In genomic region chr13:25345555-25345954, GRCh38 we compare ENCODE assay signal across 27 cellular contexts. TPM values are rescaled to one million over a fixed set of nuclear protein-coding genes. Genes with fewer than 3 reads are reported as not detected.
DNase-seq lines count a peak whose midpoint lies in the region; ATAC-seq, FAIRE-seq and TF ChIP-seq lines count a peak whose summit lies in the region.
"Had no signal": no experiment of that assay in that cellular context is flagged by ENCODE, and none has a peak within 500 bp of the region (broad histone marks: within the 10 kb centered on the region; RNA-seq: fewer than 3 reads in every experiment).

No MANE protein-coding gene starts in this region.

- H3K4me2 ChIP-seq in HepG2 (ENCODE audit: low read depth, low read length) (no peak overlapping the region), PC-9 (no peak overlapping the region)
- H3K4me2 ChIP-seq: BLaER1 had no signal

- 94% methylated on average over 2 of the region's 2 CpGs for WGBS in HepG2 (ENCODE audit: low lambda C conversion rate)
- 100% methylated on average over 2 of the region's 2 CpGs for WGBS in right lobe of liver (ENCODE audit: insufficient coverage, low coverage, low lambda C conversion rate, missing lambda C conversion rate)

- in situ Hi-C loops in HepG2 (cut with HindIII; ENCODE audit: extremely low pct_ligation_motif_present, low pct_unique_long_range_greater_than_20kb) = no loop called here
- in situ Hi-C loops in HAP-1 (cut with MboI; ENCODE audit: low sequenced_read_pairs) = no loop called here

- DNase-seq in HepG2 (ENCODE audit: low spot score) (no peak), right lobe of liver (no peak), PC-9 (no peak), bronchial epithelial cell (ENCODE audit: low read depth) (peak; percentile 22), HAP-1 (ENCODE audit: low spot score in 2 of 2) (no peak), vagina (ENCODE audit: extremely low spot score in 2 of 2) (no peak)
- DNase-seq: Calu3; CD8-positive, alpha-beta memory T cell; DMS53; GF-D8; HCEC 1CT; Kasumi-1; MG63; NCI-H1092; NCI-H1436 treated with DMSO at 0.1 percent for 48 hours; NCI-H1930; NCI-H345; NCI-H524; NCI-H774; SW 1271; T-helper 17 cell had no signal

- H3K27ac ChIP-seq in HepG2 (ENCODE audit: extremely low read length, insufficient read depth, low read length) (no peak overlapping the region), right lobe of liver (no peak overlapping the region), PC-9 (no peak overlapping the region), vagina (no peak overlapping the region)
- H3K27ac ChIP-seq: BLaER1, SJSA1 had no signal

- H3K4me3 ChIP-seq in HepG2 (replicated peaks in 1 of 3; ENCODE audit: insufficient read depth in 1 of 3, low read depth in 2 of 3, low read length in 3 of 3) (no peak overlapping the region), right lobe of liver (no peak overlapping the region), PC-9 (no peak overlapping the region), bronchial epithelial cell (ENCODE audit: low read depth, low read length) (no peak overlapping the region), HAP-1 (no peak overlapping the region), vagina (no peak overlapping the region)
- H3K4me3 ChIP-seq: BLaER1, MG63, SJSA1 had no signal

- FAIRE-seq in HepG2 (lab: Jason Lieb, UNC) (no peak), bronchial epithelial cell (lab: Jason Lieb, UNC) (no peak)
- FAIRE-seq: RCC 7860 had no signal

- BruUV-seq in HepG2 (replicated peaks; lab: Mats Ljungman, UMichigan) = no TSS peak
- TSS peak; percentile 15 for BruUV-seq in PC-9 (replicated peaks; lab: Mats Ljungman, UMichigan)

- H3K79me2 ChIP-seq in HepG2 (ENCODE audit: insufficient read depth, low read length) (no peaks in the 10 kb centered on the region), PC-9 (ENCODE audit: low read depth) (no peaks in the 10 kb centered on the region)

- H3K36me3 ChIP-seq in HepG2 (replicated peaks in 1 of 2; ENCODE audit: control insufficient read depth in 1 of 2, insufficient read depth in 2 of 2, low read length in 2 of 2) = peaks cover 0 to 4% of the 10 kb centered on the region in 2 experiments; a peak in 1 of 5 replicates
- peaks cover 0 to under 1% (median 0%) of the 10 kb centered on the region in 4 donors for H3K36me3 ChIP-seq in right lobe of liver
- no peaks in the 10 kb centered on the region for H3K36me3 ChIP-seq in PC-9 (ENCODE audit: low read depth)
- H3K36me3 ChIP-seq in bronchial epithelial cell (ENCODE audit: control insufficient read depth, insufficient read depth, low read length) = no peaks in the 10 kb centered on the region
- no peaks in the 10 kb centered on the region; the same call in 1 of the 2 replicates for H3K36me3 ChIP-seq in HAP-1 (replicated peaks)
- H3K36me3 ChIP-seq in vagina = peaks cover 0 to 6% of the 10 kb centered on the region in 2 donors
- H3K36me3 ChIP-seq: SJSA1 had no signal

- no peak overlapping the region for H3K9ac ChIP-seq in HepG2 (ENCODE audit: insufficient read depth, low read depth, low read length)
- H3K9ac ChIP-seq: BLaER1 had no signal

- H4K20me1 ChIP-seq in HepG2 (ENCODE audit: insufficient read depth, low read length) (no peaks in the 10 kb centered on the region), PC-9 (ENCODE audit: insufficient read depth) (0 out of 2 replicates have a peak, but pooled peaks cover 3% of the 10 kb centered on the region)
- H4K20me1 ChIP-seq: BLaER1 had no signal

- 0 out of 2 replicates have a peak, but pooled peaks cover 3% of the 10 kb centered on the region for H3F3A ChIP-seq in PC-9 (ENCODE audit: insufficient read depth, low read depth)

- H3K27me3 ChIP-seq in HepG2 (ENCODE audit: control insufficient read depth in 1 of 2, insufficient read depth in 2 of 2, low read length in 2 of 2) (no peaks in the 10 kb centered on the region), right lobe of liver (no peaks in the 10 kb centered on the region), PC-9 (ENCODE audit: insufficient read depth, low read depth) (no peaks in the 10 kb centered on the region), bronchial epithelial cell (ENCODE audit: control insufficient read depth, insufficient read depth, low read length) (no peaks in the 10 kb centered on the region), HAP-1 (ENCODE audit: low read depth) (no peaks in the 10 kb centered on the region), vagina (no peaks in the 10 kb centered on the region)
- H3K27me3 ChIP-seq: BLaER1, MG63, SJSA1 had no signal

- TF ChIP-seq RAD21 in HepG2 (CRISPR knock-in tag; IDR thresholded peaks at IDR 0.05) = no peak

- H2AFZ ChIP-seq in HepG2 (ENCODE audit: low read length) (no peak overlapping the region), PC-9 (no peak overlapping the region)

- TF ChIP-seq POLR2A in HepG2 (IDR thresholded peaks at IDR 0.05; ENCODE audit: insufficient read depth in 1 of 2, low read depth in 2 of 2, low read length in 2 of 2) = no peak
- TF ChIP-seq POLR2A in right lobe of liver (IDR thresholded peaks at IDR 0.05) = no peak
- TF ChIP-seq POLR2A in vagina (IDR thresholded peaks at IDR 0.05) = no peak

- H3K4me1 ChIP-seq in HepG2 (ENCODE audit: insufficient read depth, low read length) (no peaks in the 10 kb centered on the region), right lobe of liver (no peaks in the 10 kb centered on the region), PC-9 (replicated peaks; ENCODE audit: insufficient read depth) (no peaks in the 10 kb centered on the region), HAP-1 (peaks cover 8% of the 10 kb centered on the region), vagina (no peaks in the 10 kb centered on the region)
- H3K4me1 ChIP-seq: BLaER1, SJSA1 had no signal

- CTCF ChIA-PET in HepG2 (lab: Yijun Ruan, JAX; ENCODE audit: low intra/inter-chr PET ratio, low total read pairs) = no interaction called here
- CTCF ChIA-PET in PC-9 (lab: Charles Lee) = no interaction called here

- POLR2A ChIA-PET in HepG2 (lab: Yijun Ruan, JAX) = no interaction called here
- POLR2A ChIA-PET in PC-9 (lab: Charles Lee; ENCODE audit: unreplicated experiment) = no interaction called here

- TF ChIP-seq CTCF in HepG2 (CRISPR knock-in tag; IDR thresholded peaks at IDR 0.05) (no peak), right lobe of liver (IDR thresholded peaks at IDR 0.05) (no peak), PC-9 (conservative IDR thresholded peaks at IDR 0.05) (no peak), bronchial epithelial cell (IDR thresholded peaks at IDR 0.05; ENCODE audit: insufficient read depth, low read length, severe bottlenecking) (no peak), vagina (IDR thresholded peaks at IDR 0.05) (no peak)

- ATAC-seq in HepG2 = peak; percentile 57; the same call in 2 of the 3 replicates
- ATAC-seq in right lobe of liver = no peak
- ATAC-seq in GM18867 (IDR thresholded peaks at IDR 0.05; ENCODE audit: unreplicated experiment) = no peak
- ATAC-seq: Right ventricle myocardium inferior, T-helper 17 cell had no signal

- H3K9me2 ChIP-seq in PC-9 (ENCODE audit: insufficient read depth) = no peaks in the 10 kb centered on the region

- H3K9me3 ChIP-seq in HepG2 (ENCODE audit: low read length) = no peaks in the 10 kb centered on the region
- no peaks in the 10 kb centered on the region for H3K9me3 ChIP-seq in right lobe of liver
- no peaks in the 10 kb centered on the region for H3K9me3 ChIP-seq in PC-9 (ENCODE audit: insufficient read depth, low read depth)
- H3K9me3 ChIP-seq in HAP-1 = no peaks in the 10 kb centered on the region
- H3K9me3 ChIP-seq in vagina = no peaks in the 10 kb centered on the region
- H3K9me3 ChIP-seq: BLaER1, MG63, SJSA1 had no signal

- intact Hi-C loops in HepG2 (cut with micrococcal nuclease; ENCODE audit: unreplicated experiment) = no loop called here
- intact Hi-C loops in right lobe of liver (cut with DNase I) = no loop called here
- intact Hi-C loops in PC-9 (cut with micrococcal nuclease; ENCODE audit: unreplicated experiment) = no loop called here
- intact Hi-C loops in vagina (cut with DNase I) = no loop called here

- TF ChIP-seq EP300 in HepG2 (IDR thresholded peaks at IDR 0.05; ENCODE audit: low read depth in 2 of 2, low read length in 2 of 2) = no peak
- TF ChIP-seq EP300 in HepG2 (CRISPR knock-in tag; IDR thresholded peaks at IDR 0.05; ENCODE audit: borderline replicate concordance) = no peak

RNA-seq across cellular contexts. Expression of gene ATP8A2, which starts 26.2 kb away (rescaled TPM):
- total RNA-seq in HepG2 (2016; rRNA removed; fragmentation: Illumina TruSeq; extraction: Trizol) = 0.09 TPM in 1 of 2 replicates, not detected in the other
- total RNA-seq in HepG2 (2016; cell fraction: cytosol; rRNA removed; fragmentation: Illumina TruSeq; extraction: Trizol; ENCODE audit: low read depth) = not detected in 2 replicates
- total RNA-seq in HepG2 (2016; cell fraction: insoluble cytoplasmic fraction; rRNA removed; fragmentation: Illumina TruSeq; extraction: Trizol) = not detected in 2 replicates
- not detected in 2 replicates for total RNA-seq in HepG2 (2016; cell fraction: membrane; rRNA removed; fragmentation: Illumina TruSeq; extraction: Trizol)
- total RNA-seq in HepG2 (2016; cell fraction: nucleus; rRNA removed; fragmentation: Illumina TruSeq; extraction: Trizol) = 0.06 and 0.16 TPM in 2 replicates
- polyA plus RNA-seq in HepG2 (2011; rRNA removed) = 0.12 TPM in 1 of 2 replicates, not detected in the other
- polyA plus RNA-seq in HepG2 (2011; cell fraction: cytosol; rRNA removed) = 0.01 and 0.03 TPM in 2 replicates
- polyA plus RNA-seq in HepG2 (2011; cell fraction: nucleus; rRNA removed) = 0.02 TPM in 1 of 2 replicates, not detected in the other
- not detected in 2 replicates for polyA plus RNA-seq in HepG2 (2012)
- not detected in 2 replicates for polyA plus RNA-seq in HepG2 (2016; cell fraction: cytosol; fragmentation: Illumina TruSeq; extraction: Trizol; ENCODE audit: low read depth)
- polyA plus RNA-seq in HepG2 (2016; cell fraction: insoluble cytoplasmic fraction; fragmentation: Illumina TruSeq; extraction: Trizol; ENCODE audit: low read depth) = not detected in 2 replicates
- not detected in 2 replicates for polyA plus RNA-seq in HepG2 (2016; cell fraction: membrane; fragmentation: Illumina TruSeq; extraction: Trizol; ENCODE audit: low read depth)
- not detected in 2 replicates for polyA plus RNA-seq in HepG2 (2016; cell fraction: nucleus; fragmentation: Illumina TruSeq; extraction: Trizol; ENCODE audit: insufficient read depth, low read depth)
- 0.02 TPM in 1 of 2 replicates, not detected in the other for polyA minus RNA-seq in HepG2 (2011; rRNA and poly(A)+ RNA removed; ENCODE audit: low replicate concordance)
- polyA minus RNA-seq in HepG2 (2011; cell fraction: cytosol; rRNA and poly(A)+ RNA removed) = not detected in 2 replicates
- polyA minus RNA-seq in HepG2 (2011; cell fraction: nucleus; rRNA and poly(A)+ RNA removed) = 0.12 TPM in 1 of 2 replicates, not detected in the other
- total RNA-seq in right lobe of liver = not detected
- total RNA-seq in PC-9 (2021) = not detected in 2 replicates
- not detected in 2 replicates for total RNA-seq in bronchial epithelial cell
- total RNA-seq in vagina = 1.5 TPM
- total RNA-seq: OCI-LY7 had no signal

RNA-seq across cellular contexts. Expression of gene NUP58, which starts 44.1 kb away (rescaled TPM):
- total RNA-seq in HepG2 (2016; rRNA removed; fragmentation: Illumina TruSeq; extraction: Trizol) (46.5 and 66.0 TPM in 2 replicates), right lobe of liver (10 to 100 TPM; 11.7 to 33.2 (median 21.6) TPM), PC-9 (2021) (50.6 and 55.1 TPM in 2 replicates), bronchial epithelial cell (105 and 133 TPM in 2 replicates), vagina (64.3 TPM)
- 12.5 and 13.3 TPM in 2 replicates for total RNA-seq in HepG2 (2016; cell fraction: cytosol; rRNA removed; fragmentation: Illumina TruSeq; extraction: Trizol; ENCODE audit: low read depth)
- total RNA-seq in HepG2 (2016; cell fraction: insoluble cytoplasmic fraction; rRNA removed; fragmentation: Illumina TruSeq; extraction: Trizol) = 44.8 and 68.4 TPM in 2 replicates
- total RNA-seq in HepG2 (2016; cell fraction: membrane; rRNA removed; fragmentation: Illumina TruSeq; extraction: Trizol) = 36.6 and 36.9 TPM in 2 replicates
- 39.2 and 41.4 TPM in 2 replicates for total RNA-seq in HepG2 (2016; cell fraction: nucleus; rRNA removed; fragmentation: Illumina TruSeq; extraction: Trizol)
- polyA plus RNA-seq in HepG2 (2011; rRNA removed) = 38.3 and 45.4 TPM in 2 replicates
- 26.4 and 28.5 TPM in 2 replicates for polyA plus RNA-seq in HepG2 (2011; cell fraction: cytosol; rRNA removed)
- polyA plus RNA-seq in HepG2 (2011; cell fraction: nucleus; rRNA removed) = 19.6 and 20.1 TPM in 2 replicates
- polyA plus RNA-seq in HepG2 (2012) = 20.4 and 27.1 TPM in 2 replicates
- polyA plus RNA-seq in HepG2 (2016; cell fraction: cytosol; fragmentation: Illumina TruSeq; extraction: Trizol; ENCODE audit: low read depth) = 2.3 and 2.4 TPM in 2 replicates
- polyA plus RNA-seq in HepG2 (2016; cell fraction: insoluble cytoplasmic fraction; fragmentation: Illumina TruSeq; extraction: Trizol; ENCODE audit: low read depth) = 40.2 and 44.8 TPM in 2 replicates
- polyA plus RNA-seq in HepG2 (2016; cell fraction: membrane; fragmentation: Illumina TruSeq; extraction: Trizol; ENCODE audit: low read depth) = 9.0 and 9.5 TPM in 2 replicates
- polyA plus RNA-seq in HepG2 (2016; cell fraction: nucleus; fragmentation: Illumina TruSeq; extraction: Trizol; ENCODE audit: insufficient read depth, low read depth) = 33.1 and 38.3 TPM in 2 replicates
- polyA minus RNA-seq in HepG2 (2011; rRNA and poly(A)+ RNA removed; ENCODE audit: low replicate concordance) = 69.1 and 83.6 TPM in 2 replicates
- 30.0 and 34.4 TPM in 2 replicates for polyA minus RNA-seq in HepG2 (2011; cell fraction: cytosol; rRNA and poly(A)+ RNA removed)
- 78.5 and 81.9 TPM in 2 replicates for polyA minus RNA-seq in HepG2 (2011; cell fraction: nucleus; rRNA and poly(A)+ RNA removed)

RNA-seq across cellular contexts. Expression of gene MTMR6, which starts 58.3 kb away (rescaled TPM):
- 7.8 and 12.5 TPM in 2 replicates for total RNA-seq in HepG2 (2016; rRNA removed; fragmentation: Illumina TruSeq; extraction: Trizol)
- 0.79 and 0.91 TPM in 2 replicates for total RNA-seq in HepG2 (2016; cell fraction: cytosol; rRNA removed; fragmentation: Illumina TruSeq; extraction: Trizol; ENCODE audit: low read depth)
- 7.9 and 13.8 TPM in 2 replicates for total RNA-seq in HepG2 (2016; cell fraction: insoluble cytoplasmic fraction; rRNA removed; fragmentation: Illumina TruSeq; extraction: Trizol)
- total RNA-seq in HepG2 (2016; cell fraction: membrane; rRNA removed; fragmentation: Illumina TruSeq; extraction: Trizol) = 3.2 and 3.4 TPM in 2 replicates
- total RNA-seq in HepG2 (2016; cell fraction: nucleus; rRNA removed; fragmentation: Illumina TruSeq; extraction: Trizol) = 5.7 and 6.2 TPM in 2 replicates
- polyA plus RNA-seq in HepG2 (2011; rRNA removed) = 2.4 and 3.4 TPM in 2 replicates
- 1.3 and 2.1 TPM in 2 replicates for polyA plus RNA-seq in HepG2 (2011; cell fraction: cytosol; rRNA removed)
- polyA plus RNA-seq in HepG2 (2011; cell fraction: nucleus; rRNA removed) = 1.1 and 1.4 TPM in 2 replicates
- polyA plus RNA-seq in HepG2 (2012) = 3.9 and 4.1 TPM in 2 replicates
- 0.24 and 0.27 TPM in 2 replicates for polyA plus RNA-seq in HepG2 (2016; cell fraction: cytosol; fragmentation: Illumina TruSeq; extraction: Trizol; ENCODE audit: low read depth)
- polyA plus RNA-seq in HepG2 (2016; cell fraction: insoluble cytoplasmic fraction; fragmentation: Illumina TruSeq; extraction: Trizol; ENCODE audit: low read depth) = 9.2 and 9.8 TPM in 2 replicates
- polyA plus RNA-seq in HepG2 (2016; cell fraction: membrane; fragmentation: Illumina TruSeq; extraction: Trizol; ENCODE audit: low read depth) = 1.3 and 1.4 TPM in 2 replicates
- polyA plus RNA-seq in HepG2 (2016; cell fraction: nucleus; fragmentation: Illumina TruSeq; extraction: Trizol; ENCODE audit: insufficient read depth, low read depth) = 6.0 and 6.2 TPM in 2 replicates
- polyA minus RNA-seq in HepG2 (2011; rRNA and poly(A)+ RNA removed; ENCODE audit: low replicate concordance) = 2.6 and 3.3 TPM in 2 replicates
- polyA minus RNA-seq in HepG2 (2011; cell fraction: cytosol; rRNA and poly(A)+ RNA removed) = 4.2 and 5.3 TPM in 2 replicates
- 4.8 and 5.1 TPM in 2 replicates for polyA minus RNA-seq in HepG2 (2011; cell fraction: nucleus; rRNA and poly(A)+ RNA removed)
- total RNA-seq in right lobe of liver = 10 to 100 TPM in 2 of 6 experiments, 1 to 10 TPM in 4; 5.1 to 13.4 (median 7.4) TPM
- 7.7 and 10.8 TPM in 2 replicates for total RNA-seq in PC-9 (2021)
- 22.0 and 22.1 TPM in 2 replicates for total RNA-seq in bronchial epithelial cell
- total RNA-seq in vagina = 14.0 TPM
